Comparison of ENCODE assay signal across 1 cellular context in the genomic region with DNA sequence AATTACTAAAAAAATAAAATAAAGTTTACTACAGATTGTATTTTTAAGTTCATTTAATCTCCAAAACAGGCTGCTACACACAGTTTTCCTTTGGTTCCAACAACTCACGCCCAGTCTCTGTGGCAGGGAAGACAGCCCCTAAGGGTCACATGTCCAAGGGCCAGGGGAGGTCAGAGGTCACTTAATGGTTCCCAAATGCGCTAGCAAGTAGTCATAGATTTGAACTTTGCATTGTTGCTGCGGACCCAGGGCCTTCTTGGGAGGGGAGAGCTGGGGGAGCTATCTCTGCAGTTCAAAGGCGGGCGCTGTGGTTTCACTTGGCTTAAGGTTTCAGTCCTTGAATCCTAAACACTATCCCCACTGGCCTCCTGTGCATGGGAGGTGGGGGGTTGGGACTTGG.
TF ChIP-seq lines count a peak whose summit lies in the region.

No MANE protein-coding gene starts in this region.

TF ChIP-seq in GM23338, 12 proteins besides CTCF, POLR2A, EP300 and RAD21 (continued from another document):
- TF ChIP-seq, protein P1, sequence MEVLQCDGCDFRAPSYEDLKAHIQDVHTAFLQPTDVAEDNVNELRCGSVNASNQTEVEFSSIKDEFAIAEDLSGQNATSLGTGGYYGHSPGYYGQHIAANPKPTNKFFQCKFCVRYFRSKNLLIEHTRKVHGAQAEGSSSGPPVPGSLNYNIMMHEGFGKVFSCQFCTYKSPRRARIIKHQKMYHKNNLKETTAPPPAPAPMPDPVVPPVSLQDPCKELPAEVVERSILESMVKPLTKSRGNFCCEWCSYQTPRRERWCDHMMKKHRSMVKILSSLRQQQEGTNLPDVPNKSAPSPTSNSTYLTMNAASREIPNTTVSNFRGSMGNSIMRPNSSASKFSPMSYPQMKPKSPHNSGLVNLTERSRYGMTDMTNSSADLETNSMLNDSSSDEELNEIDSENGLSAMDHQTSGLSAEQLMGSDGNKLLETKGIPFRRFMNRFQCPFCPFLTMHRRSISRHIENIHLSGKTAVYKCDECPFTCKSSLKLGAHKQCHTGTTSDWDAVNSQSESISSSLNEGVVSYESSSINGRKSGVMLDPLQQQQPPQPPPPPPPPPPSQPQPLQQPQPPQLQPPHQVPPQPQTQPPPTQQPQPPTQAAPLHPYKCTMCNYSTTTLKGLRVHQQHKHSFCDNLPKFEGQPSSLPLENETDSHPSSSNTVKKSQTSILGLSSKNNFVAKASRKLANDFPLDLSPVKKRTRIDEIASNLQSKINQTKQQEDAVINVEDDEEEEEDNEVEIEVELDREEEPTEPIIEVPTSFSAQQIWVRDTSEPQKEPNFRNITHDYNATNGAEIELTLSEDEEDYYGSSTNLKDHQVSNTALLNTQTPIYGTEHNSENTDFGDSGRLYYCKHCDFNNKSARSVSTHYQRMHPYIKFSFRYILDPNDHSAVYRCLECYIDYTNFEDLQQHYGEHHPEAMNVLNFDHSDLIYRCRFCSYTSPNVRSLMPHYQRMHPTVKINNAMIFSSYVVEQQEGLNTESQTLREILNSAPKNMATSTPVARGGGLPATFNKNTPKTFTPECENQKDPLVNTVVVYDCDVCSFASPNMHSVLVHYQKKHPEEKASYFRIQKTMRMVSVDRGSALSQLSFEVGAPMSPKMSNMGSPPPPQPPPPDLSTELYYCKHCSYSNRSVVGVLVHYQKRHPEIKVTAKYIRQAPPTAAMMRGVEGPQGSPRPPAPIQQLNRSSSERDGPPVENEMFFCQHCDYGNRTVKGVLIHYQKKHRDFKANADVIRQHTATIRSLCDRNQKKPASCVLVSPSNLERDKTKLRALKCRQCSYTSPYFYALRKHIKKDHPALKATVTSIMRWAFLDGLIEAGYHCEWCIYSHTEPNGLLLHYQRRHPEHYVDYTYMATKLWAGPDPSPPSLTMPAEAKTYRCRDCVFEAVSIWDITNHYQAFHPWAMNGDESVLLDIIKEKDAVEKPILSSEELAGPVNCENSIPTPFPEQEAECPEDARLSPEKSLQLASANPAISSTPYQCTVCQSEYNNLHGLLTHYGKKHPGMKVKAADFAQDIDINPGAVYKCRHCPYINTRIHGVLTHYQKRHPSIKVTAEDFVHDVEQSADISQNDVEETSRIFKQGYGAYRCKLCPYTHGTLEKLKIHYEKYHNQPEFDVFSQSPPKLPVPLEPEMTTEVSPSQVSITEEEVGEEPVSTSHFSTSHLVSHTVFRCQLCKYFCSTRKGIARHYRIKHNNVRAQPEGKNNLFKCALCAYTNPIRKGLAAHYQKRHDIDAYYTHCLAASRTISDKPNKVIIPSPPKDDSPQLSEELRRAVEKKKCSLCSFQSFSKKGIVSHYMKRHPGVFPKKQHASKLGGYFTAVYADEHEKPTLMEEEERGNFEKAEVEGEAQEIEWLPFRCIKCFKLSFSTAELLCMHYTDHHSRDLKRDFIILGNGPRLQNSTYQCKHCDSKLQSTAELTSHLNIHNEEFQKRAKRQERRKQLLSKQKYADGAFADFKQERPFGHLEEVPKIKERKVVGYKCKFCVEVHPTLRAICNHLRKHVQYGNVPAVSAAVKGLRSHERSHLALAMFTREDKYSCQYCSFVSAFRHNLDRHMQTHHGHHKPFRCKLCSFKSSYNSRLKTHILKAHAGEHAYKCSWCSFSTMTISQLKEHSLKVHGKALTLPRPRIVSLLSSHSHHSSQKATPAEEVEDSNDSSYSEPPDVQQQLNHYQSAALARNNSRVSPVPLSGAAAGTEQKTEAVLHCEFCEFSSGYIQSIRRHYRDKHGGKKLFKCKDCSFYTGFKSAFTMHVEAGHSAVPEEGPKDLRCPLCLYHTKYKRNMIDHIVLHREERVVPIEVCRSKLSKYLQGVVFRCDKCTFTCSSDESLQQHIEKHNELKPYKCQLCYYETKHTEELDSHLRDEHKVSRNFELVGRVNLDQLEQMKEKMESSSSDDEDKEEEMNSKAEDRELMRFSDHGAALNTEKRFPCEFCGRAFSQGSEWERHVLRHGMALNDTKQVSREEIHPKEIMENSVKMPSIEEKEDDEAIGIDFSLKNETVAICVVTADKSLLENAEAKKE (CRISPR knock-in tag; IDR thresholded peaks at IDR 0.05): no peak
- no peak for TF ChIP-seq JUNB (IDR thresholded peaks at IDR 0.05; ENCODE audit: unreplicated experiment)
- no peak for TF ChIP-seq REST (IDR thresholded peaks at IDR 0.05; ENCODE audit: unreplicated experiment)
- TF ChIP-seq EZH2phosphoT487 (IDR thresholded peaks at IDR 0.05; ENCODE audit: unreplicated experiment): no peak
- TF ChIP-seq POLR2AphosphoS5 (IDR thresholded peaks at IDR 0.05; ENCODE audit: low read depth): no peak
- TF ChIP-seq STAT1 (IDR thresholded peaks at IDR 0.05; ENCODE audit: unreplicated experiment): no peak
- no peak for TF ChIP-seq ZNF114 (CRISPR knock-in tag; IDR thresholded peaks at IDR 0.05)
- TF ChIP-seq ZNF331 (CRISPR knock-in tag; IDR thresholded peaks at IDR 0.05; ENCODE audit: low read depth): no peak
